Comparison of ENCODE assay signal across 23 cellular contexts in the genomic region with DNA sequence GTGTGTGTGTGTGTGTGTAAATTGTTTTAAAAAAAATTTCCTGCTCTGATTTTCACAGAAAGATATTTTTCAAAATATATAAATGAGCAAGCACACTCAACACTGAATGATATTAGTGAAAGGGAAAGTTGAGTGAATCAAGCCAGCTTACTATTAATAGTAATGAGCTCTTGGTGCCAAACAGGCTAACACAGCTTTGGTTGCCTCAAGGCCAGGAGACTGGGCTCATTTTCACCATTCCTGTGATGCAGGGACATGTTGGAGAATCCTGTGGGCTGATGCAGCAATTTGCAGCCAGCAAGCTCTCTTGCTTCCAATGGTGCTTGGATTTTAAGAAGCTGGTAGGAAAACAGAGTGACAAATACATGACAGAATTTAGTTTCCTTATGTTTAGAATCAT. TPM values are rescaled to one million over a fixed set of nuclear protein-coding genes. Genes with fewer than 3 reads are reported as not detected.
DNase-seq lines count a peak whose midpoint lies in the region; ATAC-seq and TF ChIP-seq lines count a peak whose summit lies in the region.
"Had no signal": no experiment of that assay in that cellular context is flagged by ENCODE, and none has a peak within 500 bp of the region (broad histone marks: within the 10 kb centered on the region; RNA-seq: fewer than 3 reads in every experiment).

No MANE protein-coding gene starts in this region.

- intact Hi-C loops in Right ventricle myocardium superior (cut with DNase I) = no loop called here
- intact Hi-C loops in left ventricle myocardium inferior (cut with micrococcal nuclease) = no loop called here
- intact Hi-C loops in MCF 10A (cut with micrococcal nuclease) = no loop called here
- intact Hi-C loops in left ventricle myocardium superior (cut with micrococcal nuclease) = no loop called here
- intact Hi-C loops in aorta (cut with DNase I) = no loop called here
- intact Hi-C loops in body of pancreas (cut with DNase I) = no loop called here

- no peak overlapping the region for H3K4me3 Mint-ChIP-seq in MCF 10A (ENCODE audit: unreplicated experiment)
- H3K4me3 Mint-ChIP-seq: endodermal cell; natural killer cell treated with Interleukin-12 subunit alpha and Interleukin-12 subunit beta and Interleukin-15 and Interleukin-18, amount 100 ng/mL, for 72 hours; stimulated activated naive CD8-positive, alpha-beta T cell treated with anti-CD3 and anti-CD28 coated beads, Interleukin-15, amount 100 ng/mL, for 72 hours; T-cell had no signal

- no peaks in the 10 kb centered on the region for H3K4me1 Mint-ChIP-seq in MCF 10A (ENCODE audit: insufficient read depth, unreplicated experiment)
- H3K4me1 Mint-ChIP-seq: endodermal cell; stimulated activated naive CD8-positive, alpha-beta T cell treated with anti-CD3 and anti-CD28 coated beads, Interleukin-15, amount 100 ng/mL, for 72 hours; T-cell had no signal

- H3K4me3 ChIP-seq in left ventricle myocardium inferior = no peak overlapping the region
- no peak overlapping the region for H3K4me3 ChIP-seq in aorta (ENCODE audit: low read length in 2 of 2)
- H3K4me3 ChIP-seq in body of pancreas = no peak overlapping the region
- H3K4me3 ChIP-seq: prostate gland had no signal

- H3K9me3 Mint-ChIP-seq in MCF 10A (ENCODE audit: unreplicated experiment) = peaks cover 7% of the 10 kb centered on the region
- H3K9me3 Mint-ChIP-seq: stimulated activated naive CD8-positive, alpha-beta T cell treated with anti-CD3 and anti-CD28 coated beads, Interleukin-15, amount 100 ng/mL, for 72 hours had no signal

- H3K27me3 ChIP-seq in left ventricle myocardium inferior (ENCODE audit: low read depth) (no peaks in the 10 kb centered on the region), aorta (ENCODE audit: control insufficient read depth in 1 of 2, insufficient read depth in 2 of 2, low read length in 1 of 2) (no peaks in the 10 kb centered on the region), body of pancreas (no peaks in the 10 kb centered on the region)

- H3K4me1 ChIP-seq in left ventricle myocardium inferior = peaks cover 4% of the 10 kb centered on the region
- H3K4me1 ChIP-seq in aorta (ENCODE audit: control insufficient read depth in 1 of 2, insufficient read depth in 2 of 2, low read length in 2 of 2) = peaks cover 0 to 1% of the 10 kb centered on the region in 2 donors
- peaks cover 4% of the 10 kb centered on the region for H3K4me1 ChIP-seq in body of pancreas
- H3K4me1 ChIP-seq: prostate gland had no signal

- CTCF ChIA-PET in MCF 10A (lab: Yijun Ruan, JAX) = interaction anchor here (0.6 to 0.8 kb wide), 3 partner anchors 13 to 59 kb away, joined by 3 to 5 read pairs (median 3); a partner anchor contains a TSS

- ATAC-seq in Right ventricle myocardium superior (ENCODE audit: poor library complexity) (peak; percentile 63), left ventricle myocardium superior (peak; percentile 34), aorta (ENCODE audit: low FRiP score) (peak; percentile 60), body of pancreas (no peak)
- ATAC-seq: natural killer cell treated with Interleukin-12 subunit alpha and Interleukin-12 subunit beta and Interleukin-15 and Interleukin-18, amount 100 ng/mL, for 72 hours; stimulated activated naive CD8-positive, alpha-beta T cell treated with anti-CD3 and anti-CD28 coated beads, Interleukin-15, amount 100 ng/mL, for 72 hours; T-cell had no signal

- DNase-seq in Right ventricle myocardium superior (peak; percentile 34), left ventricle myocardium inferior (no peak), MCF 10A (ENCODE audit: unreplicated experiment) (peak; percentile 46), left ventricle myocardium superior (no peak), aorta (peak in 1 of 2 donors; percentile 64), SIG-M5 treated with dmso at 0.1 percent for 504 hours (lab: John Stamatoyannopoulos, UW; ENCODE audit: unreplicated experiment) (no peak), COLO829 (ENCODE audit: low spot score) (no peak), body of pancreas (no peak)
- DNase-seq: 8988T; endodermal cell; foreskin fibroblast; hippocampal formation; KBM-7; kidney; NCI-H1048; NCI-H526 treated with DMSO at 0.1 percent for 48 hours; small intestine; stimulated activated CD4-positive, alpha-beta T cell treated with anti-CD3 and anti-CD28 coated beads, Interleukin-4, amount 100 ng/mL, for 1 hour; stimulated activated naive CD8-positive, alpha-beta T cell treated with anti-CD3 and anti-CD28 coated beads, Interleukin-15, amount 100 ng/mL, for 72 hours; T-cell had no signal

- no TSS peak for BruUV-seq in MCF 10A (replicated peaks; lab: Mats Ljungman, UMichigan)

- no peak overlapping the region for H3K27ac ChIP-seq in left ventricle myocardium inferior (replicated peaks)
- no peak overlapping the region for H3K27ac ChIP-seq in aorta (ENCODE audit: low read depth in 1 of 2, low read length in 2 of 2)
- H3K27ac ChIP-seq in body of pancreas = no peak overlapping the region
- H3K27ac ChIP-seq: C4-2B, prostate gland had no signal

- H3K27me3 Mint-ChIP-seq in MCF 10A (ENCODE audit: insufficient read depth, unreplicated experiment) = no peaks in the 10 kb centered on the region
- H3K27me3 Mint-ChIP-seq: natural killer cell treated with Interleukin-12 subunit alpha and Interleukin-12 subunit beta and Interleukin-15 and Interleukin-18, amount 100 ng/mL, for 72 hours; stimulated activated naive CD8-positive, alpha-beta T cell treated with anti-CD3 and anti-CD28 coated beads, Interleukin-15, amount 100 ng/mL, for 72 hours; T-cell had no signal

- no peak for TF ChIP-seq POLR2A in body of pancreas (IDR thresholded peaks at IDR 0.05)

- H3K36me3 Mint-ChIP-seq in MCF 10A (ENCODE audit: insufficient read depth, unreplicated experiment) = no peaks in the 10 kb centered on the region
- H3K36me3 Mint-ChIP-seq: natural killer cell treated with Interleukin-12 subunit alpha and Interleukin-12 subunit beta and Interleukin-15 and Interleukin-18, amount 100 ng/mL, for 72 hours; T-cell had no signal

- POLR2A ChIA-PET in MCF 10A (lab: Yijun Ruan, JAX) = interaction anchor here (0.6 to 1.4 kb wide), 9 partner anchors 12 to 484 kb away, joined by 3 to 6 read pairs (median 3); a partner anchor contains a TSS

- H3K27ac Mint-ChIP-seq in MCF 10A (ENCODE audit: low read depth, unreplicated experiment) = no peak overlapping the region
- H3K27ac Mint-ChIP-seq: endodermal cell; natural killer cell treated with Interleukin-12 subunit alpha and Interleukin-12 subunit beta and Interleukin-15 and Interleukin-18, amount 100 ng/mL, for 72 hours; stimulated activated naive CD8-positive, alpha-beta T cell treated with anti-CD3 and anti-CD28 coated beads, Interleukin-15, amount 100 ng/mL, for 72 hours; T-cell had no signal

- TF ChIP-seq CTCF in left ventricle myocardium inferior (IDR thresholded peaks at IDR 0.05; ENCODE audit: borderline replicate concordance) (no peak), MCF 10A (IDR thresholded peaks at IDR 0.05; ENCODE audit: unreplicated experiment) (no peak), body of pancreas (IDR thresholded peaks at IDR 0.05) (no peak)

- no peaks in the 10 kb centered on the region for H3K36me3 ChIP-seq in left ventricle myocardium inferior
- H3K36me3 ChIP-seq in aorta (ENCODE audit: control insufficient read depth in 1 of 2, insufficient read depth in 2 of 2, low read length in 1 of 2) = no peaks in the 10 kb centered on the region
- H3K36me3 ChIP-seq in body of pancreas (replicated peaks in 1 of 2; ENCODE audit: insufficient read depth in 1 of 2, low read depth in 2 of 2) = no peaks in the 10 kb centered on the region
- H3K36me3 ChIP-seq: prostate gland had no signal

- H3K9me3 ChIP-seq in left ventricle myocardium inferior (replicated peaks) = peaks cover 4% of the 10 kb centered on the region
- H3K9me3 ChIP-seq in aorta (ENCODE audit: control insufficient read depth, low read length) = no peaks in the 10 kb centered on the region
- no peaks in the 10 kb centered on the region for H3K9me3 ChIP-seq in body of pancreas
- H3K9me3 ChIP-seq: prostate gland had no signal

RNA-seq across cellular contexts. Expression of a gene that starts 30.2 kb away (rescaled TPM):
- total RNA-seq in Right ventricle myocardium superior (2.1 TPM), left ventricle myocardium inferior (2.7 TPM), MCF 10A (2022) (2.1 and 3.8 TPM in 2 replicates), left ventricle myocardium superior (1.4 TPM), aorta (10 to 100 TPM in 1 of 2 donors, 1 to 10 TPM in 1; 4.6 to 11.8 TPM), body of pancreas (10 to 100 TPM in 1 of 2 donors, 1 to 10 TPM in 1; 4.7 to 11.2 TPM)
- polyA plus RNA-seq in aorta = 1 to 10 TPM; 7.2 to 8.5 TPM

Comparison
In these comparisons a context has a peak if more than half of its experiments do, and no peak if none do; other contexts are left out.
1. DNase-seq: peak in Right ventricle myocardium superior (single experiment) and MCF 10A (single experiment); none in left ventricle myocardium inferior (single experiment), left ventricle myocardium superior (single experiment), SIG-M5 treated with dmso at 0.1 percent for 504 hours (single experiment), COLO829 (single experiment) and body of pancreas (0 of 4).